Comparison of ENCODE assay signal across 7 cellular contexts in genomic region chr3:182713743-182714517, GRCh38.
DNase-seq lines count a peak whose midpoint lies in the region; ATAC-seq and TF ChIP-seq lines count a peak whose summit lies in the region.

No MANE protein-coding gene starts in this region.

- CTCF ChIA-PET in OCI-LY7 (lab: Charles Lee; ENCODE audit: unreplicated experiment): interaction anchor here (0.6 to 1.4 kb wide), 3 partner anchors 30 to 196 kb away, joined by 3 to 4 read pairs (median 3); no protein-coding TSS in a partner anchor

- no peak overlapping the region for H2BK15ac ChIP-seq in mesendoderm (replicated peaks; ENCODE audit: low read depth)

- no peak overlapping the region for H2AK5ac ChIP-seq in mesendoderm (ENCODE audit: low read length)

- intact Hi-C loops in OCI-LY7 (cut with micrococcal nuclease; ENCODE audit: unreplicated experiment): loop anchor here (1.0 to 10.0 kb wide), 6 partner anchors 81 to 668 kb away; no protein-coding TSS in a partner anchor

- H3K4ac ChIP-seq in mesendoderm (ENCODE audit: low read depth, low read length): no peak overlapping the region

- no TSS peak for BruUV-seq in OCI-LY7 (replicated peaks; lab: Mats Ljungman, UMichigan)

- H3K18ac ChIP-seq in mesendoderm (ENCODE audit: low read length): no peak overlapping the region

- peak overlapping the region; percentile 91 for H2AFZ ChIP-seq in OCI-LY7 (ENCODE audit: low read length)

- H3K4me2 ChIP-seq in OCI-LY7 (ENCODE audit: low read length) (peak overlapping the region; percentile 57), mesendoderm (ENCODE audit: low read length) (no peak overlapping the region)

- H3K9me2 ChIP-seq in OCI-LY7 (ENCODE audit: insufficient read depth, low read length): no peaks in the 10 kb centered on the region

- peak; percentile 24 for DNase-seq in GM04503 (ENCODE audit: low read depth)
- DNase-seq in LHCN-M2 (ENCODE audit: low read depth): peak; percentile 63
- DNase-seq in OCI-LY7 (ENCODE audit: low spot score): peak; percentile 80
- DNase-seq in dermis blood vessel endothelial cell: peak; percentile 85
- DNase-seq in mesendoderm: peak; percentile 88
- no peak for DNase-seq in T1000 (lab: John Stamatoyannopoulos, UW)

- H3K79me2 ChIP-seq in OCI-LY7 (ENCODE audit: insufficient read depth, low read depth, low read length) (no peaks in the 10 kb centered on the region), mesendoderm (ENCODE audit: control insufficient read depth, insufficient read depth, low read length) (no peaks in the 10 kb centered on the region)

- H3K4me3 ChIP-seq in OCI-LY7 (ENCODE audit: low read depth, low read length, poor library complexity, severe bottlenecking) (peak overlapping the region; percentile 42), mesendoderm (ENCODE audit: low read length) (no peak overlapping the region)

- no peaks in the 10 kb centered on the region for H4K20me1 ChIP-seq in OCI-LY7 (ENCODE audit: insufficient read depth, low read length)

- no peak overlapping the region for H4K5ac ChIP-seq in mesendoderm (ENCODE audit: low read length)

- ATAC-seq in GM21825 (IDR thresholded peaks at IDR 0.05; ENCODE audit: unreplicated experiment): peak; percentile 43

- TF ChIP-seq CTCF in OCI-LY7 (conservative IDR thresholded peaks at IDR 0.05; ENCODE audit: low read length): peak; percentile 78

- WGBS in mesendoderm (ENCODE audit: extremely low coverage, insufficient coverage, low lambda C conversion rate): no CpG with 5 or more reads among the region's 4 CpGs

- H3K9ac ChIP-seq in mesendoderm (ENCODE audit: low read length): no peak overlapping the region

- H2BK5ac ChIP-seq in mesendoderm (ENCODE audit: low read length): no peak overlapping the region

- H3K4me1 ChIP-seq in OCI-LY7 (ENCODE audit: insufficient read depth, low read length, poor library complexity, severe bottlenecking): peaks cover 53% of the 10 kb centered on the region
- peaks cover 6% of the 10 kb centered on the region for H3K4me1 ChIP-seq in mesendoderm (ENCODE audit: control insufficient read depth, low read depth, low read length)

- H3K36me3 ChIP-seq in OCI-LY7 (ENCODE audit: insufficient read depth, low read length) (no peaks in the 10 kb centered on the region), mesendoderm (ENCODE audit: control insufficient read depth, insufficient read depth, low read length) (no peaks in the 10 kb centered on the region)

- POLR2A ChIA-PET in OCI-LY7 (lab: Charles Lee): interaction anchor here (0.7 to 2.1 kb wide), 19 partner anchors 17 to 715 kb away, joined by 3 to 9 read pairs (median 4); no protein-coding TSS in a partner anchor

- H3K56ac ChIP-seq in mesendoderm (ENCODE audit: low read length): peak overlapping the region; percentile 36

- no peak overlapping the region for H2BK120ac ChIP-seq in mesendoderm (ENCODE audit: low read depth, low read length)

- no peaks in the 10 kb centered on the region for H3K79me1 ChIP-seq in mesendoderm (ENCODE audit: low read length)

- no peak overlapping the region for H4K8ac ChIP-seq in mesendoderm (ENCODE audit: low read depth, low read length)

- no peaks in the 10 kb centered on the region for H3K27me3 ChIP-seq in mesendoderm (ENCODE audit: insufficient read depth, low read length, poor library complexity)

- H3K27ac ChIP-seq in OCI-LY7 (ENCODE audit: low read depth, low read length, poor library complexity, severe bottlenecking) (peak overlapping the region; percentile 77), mesendoderm (ENCODE audit: low read depth, low read length) (no peak overlapping the region)

- no peak overlapping the region for H3K23ac ChIP-seq in mesendoderm (ENCODE audit: low read length)

- H3K9me3 ChIP-seq in OCI-LY7 (ENCODE audit: low read length): no peaks in the 10 kb centered on the region
